Comparison of ENCODE assay signal across 1 cellular context in genomic region chr1:161218301-161219077, GRCh38.
TF ChIP-seq lines count a peak whose summit lies in the region.

No MANE protein-coding gene starts in this region.

TF ChIP-seq in HepG2, 621 proteins besides CTCF, POLR2A, EP300 and RAD21 (continues in another document):
- TF ChIP-seq HOXA3 (CRISPR knock-in tag; IDR thresholded peaks at IDR 0.05): peak; percentile 67; the same call in 1 of the 2 replicates
- no peak for TF ChIP-seq HOXD1 (CRISPR knock-in tag; IDR thresholded peaks at IDR 0.05)
- peak; percentile 45; the same call in 1 of the 2 replicates for TF ChIP-seq GATAD1 (CRISPR knock-in tag; IDR thresholded peaks at IDR 0.05)
- TF ChIP-seq ZSCAN31 (CRISPR knock-in tag; IDR thresholded peaks at IDR 0.05; ENCODE audit: low read depth): no peak
- peak; percentile 60 for TF ChIP-seq FOXK1 (CRISPR knock-in tag; IDR thresholded peaks at IDR 0.05; ENCODE audit: borderline replicate concordance, low read depth)
- 0 out of 2 replicates have a peak, but pooled peaks have one; percentile 4 for TF ChIP-seq FLYWCH1 (CRISPR knock-in tag; IDR thresholded peaks at IDR 0.05)
- TF ChIP-seq ZNF558 (CRISPR knock-in tag; IDR thresholded peaks at IDR 0.05; ENCODE audit: borderline replicate concordance): peak; percentile 66; the same call in 1 of the 2 replicates
- peak; percentile 66 for TF ChIP-seq TEAD3 (CRISPR knock-in tag; optimal IDR thresholded peaks at IDR 0.05; ENCODE audit: borderline replicate concordance)
- peak; percentile 74 for TF ChIP-seq CCAR2 (optimal IDR thresholded peaks at IDR 0.05; ENCODE audit: low read depth, low read length)
- peak in 1 of 2 experiments; percentile 78; a peak in 2 of 4 replicates for TF ChIP-seq REST (IDR thresholded peaks at IDR 0.05; ENCODE audit: borderline replicate concordance in 1 of 2, low read depth in 1 of 2, low read length in 2 of 2)
- TF ChIP-seq ZNF83 (CRISPR knock-in tag; IDR thresholded peaks at IDR 0.05; ENCODE audit: borderline replicate concordance): 0 out of 2 replicates have a peak, but pooled peaks have one; percentile 47
- TF ChIP-seq MLXIP (CRISPR knock-in tag; IDR thresholded peaks at IDR 0.05; ENCODE audit: borderline replicate concordance): 0 out of 2 replicates have a peak, but pooled peaks have one; percentile 17
- no peak for TF ChIP-seq ZNF160 (CRISPR knock-in tag; IDR thresholded peaks at IDR 0.05)
- TF ChIP-seq HNRNPK (IDR thresholded peaks at IDR 0.05; ENCODE audit: low read depth, low read length, poor library complexity, severe bottlenecking): peak; percentile 11
- TF ChIP-seq UBTF (CRISPR knock-in tag; IDR thresholded peaks at IDR 0.05): peak; percentile 36; the same call in 1 of the 2 replicates
- peak; percentile 81 for TF ChIP-seq HMG20B (CRISPR knock-in tag; conservative IDR thresholded peaks at IDR 0.05)
- TF ChIP-seq NCOA1 (CRISPR knock-in tag; IDR thresholded peaks at IDR 0.05): peak; percentile 75; the same call in 1 of the 2 replicates
- TF ChIP-seq HNF1B (CRISPR knock-in tag; IDR thresholded peaks at IDR 0.05): peak; percentile 88
- peak; percentile 75 for TF ChIP-seq ARNTL (CRISPR knock-in tag; IDR thresholded peaks at IDR 0.05)
- peak; percentile 81 for TF ChIP-seq ELF1 (CRISPR knock-in tag; IDR thresholded peaks at IDR 0.05)
- 0 out of 2 replicates have a peak, but pooled peaks have one; percentile 16 for TF ChIP-seq RCOR2 (CRISPR knock-in tag; IDR thresholded peaks at IDR 0.05)
- TF ChIP-seq ISX (CRISPR knock-in tag; conservative IDR thresholded peaks at IDR 0.05): no peak
- no peak for TF ChIP-seq ZNF550 (CRISPR knock-in tag; IDR thresholded peaks at IDR 0.05; ENCODE audit: borderline replicate concordance)
- peak; percentile 78 for TF ChIP-seq RBM22 (optimal IDR thresholded peaks at IDR 0.05; ENCODE audit: low read length)
- TF ChIP-seq SOX5 (CRISPR knock-in tag; IDR thresholded peaks at IDR 0.05; ENCODE audit: borderline replicate concordance): peak; percentile 90
- no peak for TF ChIP-seq ZNF460 (CRISPR knock-in tag; IDR thresholded peaks at IDR 0.05; ENCODE audit: borderline replicate concordance)
- TF ChIP-seq FOXP1 (IDR thresholded peaks at IDR 0.05): no peak
- TF ChIP-seq FOXP1 (CRISPR knock-in tag; IDR thresholded peaks at IDR 0.05): peak; percentile 94
- peak; percentile 92 for TF ChIP-seq FOXP4 (CRISPR knock-in tag; IDR thresholded peaks at IDR 0.05)
- no peak for TF ChIP-seq KDM3A (CRISPR knock-in tag; IDR thresholded peaks at IDR 0.05; ENCODE audit: low read depth)
- peak; percentile 79 for TF ChIP-seq HNF1A (IDR thresholded peaks at IDR 0.05; ENCODE audit: low read depth)
- TF ChIP-seq HNF1A (CRISPR knock-in tag; IDR thresholded peaks at IDR 0.05; ENCODE audit: borderline replicate concordance): peak; percentile 80; the same call in 1 of the 2 replicates
- peak; percentile 22; the same call in 1 of the 2 replicates for TF ChIP-seq ATF2 (CRISPR knock-in tag; IDR thresholded peaks at IDR 0.05)
- TF ChIP-seq ZNF503 (CRISPR knock-in tag; IDR thresholded peaks at IDR 0.05): peak; percentile 57; the same call in 1 of the 2 replicates
- TF ChIP-seq ZFP62 (CRISPR knock-in tag; IDR thresholded peaks at IDR 0.05): no peak
- peak; percentile 89 for TF ChIP-seq GATAD2A (CRISPR knock-in tag; IDR thresholded peaks at IDR 0.05)
- TF ChIP-seq LBX2 (CRISPR knock-in tag; IDR thresholded peaks at IDR 0.05; ENCODE audit: borderline replicate concordance): no peak
- peak; percentile 71; the same call in 1 of the 2 replicates for TF ChIP-seq REPIN1 (CRISPR knock-in tag; IDR thresholded peaks at IDR 0.05; ENCODE audit: borderline replicate concordance, low read depth)
- no peak for TF ChIP-seq NPAS2 (CRISPR knock-in tag; IDR thresholded peaks at IDR 0.05; ENCODE audit: borderline replicate concordance)
